ENCODE assay signal across 8 cellular contexts in genomic region chr5:14108170-14108996, GRCh38. TPM values are rescaled to one million over a fixed set of nuclear protein-coding genes. Genes with fewer than 3 reads are reported as not detected.
DNase-seq lines count a peak whose midpoint lies in the region; ATAC-seq and TF ChIP-seq lines count a peak whose summit lies in the region.

No MANE protein-coding gene starts in this region.

- no peak overlapping the region for H3K9ac ChIP-seq in endodermal cell (ENCODE audit: extremely low read depth, low read length, poor library complexity, severe bottlenecking)

- H3K9me3 Mint-ChIP-seq in endodermal cell = peaks cover 5% of the 10 kb centered on the region

- WGBS in endodermal cell (ENCODE audit: insufficient coverage in 1 of 2, insufficient read length in 1 of 2), 2 experiments = 40 to 49% methylated on average over 11 to 21 of the region's 21 CpGs

- peaks cover 13% of the 10 kb centered on the region for H3K27me3 Mint-ChIP-seq in endodermal cell (ENCODE audit: insufficient read depth)

- H3K4me1 ChIP-seq in A673 (ENCODE audit: insufficient read depth, low read length, poor library complexity, severe bottlenecking) = peaks cover 5% of the 10 kb centered on the region
- H3K4me1 ChIP-seq in endodermal cell (ENCODE audit: control insufficient read depth, insufficient read depth, low read length) = no peaks in the 10 kb centered on the region
- H3K4me1 ChIP-seq in tibial artery = peaks cover 0 to 9% (median 1%) of the 10 kb centered on the region in 4 donors

- H3K4me3 ChIP-seq in A673 (ENCODE audit: low read depth, low read length, poor library complexity, severe bottlenecking) = no peak overlapping the region
- H3K4me3 ChIP-seq in endodermal cell (ENCODE audit: low read length) = no peak overlapping the region
- H3K4me3 ChIP-seq in tibial artery = peak overlapping the region; percentile 30

- H3K27me3 ChIP-seq in A673 (replicated peaks; ENCODE audit: insufficient read depth, low read depth, low read length, poor library complexity) (no peaks in the 10 kb centered on the region), endodermal cell (ENCODE audit: control insufficient read depth, insufficient read depth, low read length, poor library complexity, severe bottlenecking) (no peaks in the 10 kb centered on the region), tibial artery (no peaks in the 10 kb centered on the region)

- peak overlapping the region; percentile 50 for H3K4me3 Mint-ChIP-seq in endodermal cell

- DNase-seq in A673 (ENCODE audit: low spot score) (peak; percentile 86), GM10266 (ENCODE audit: extremely low spot score) (peak; percentile 70), HEK293T (ENCODE audit: extremely low spot score) (peak; percentile 80), LoVo (ENCODE audit: low spot score) (peak; percentile 80), endodermal cell (peak; percentile 86), medulla oblongata (ENCODE audit: extremely low spot score) (peak; percentile 79), tibial artery (peak; percentile 51 to 77)

- POLR2A ChIA-PET in A673 (lab: Charles Lee; ENCODE audit: low non-redundant PET) = no interaction called here
- POLR2A ChIA-PET in HEK293T (lab: Yijun Ruan, JAX) = no interaction called here

- H3K27ac Mint-ChIP-seq in endodermal cell = peak overlapping the region; percentile 90

- CTCF ChIA-PET in A673 (lab: Charles Lee) = no interaction called here
- CTCF ChIA-PET in HEK293T (lab: Yijun Ruan, JAX) = interaction anchor here (0.7 to 1.4 kb wide), 8 partner anchors 8 to 164 kb away, joined by 3 to 5 read pairs (median 3); no protein-coding TSS in a partner anchor

- intact Hi-C loops in A673 (cut with micrococcal nuclease; ENCODE audit: unreplicated experiment) (loop anchor here (1.0 to 2.0 kb wide), 2 partner anchors 118 to 162 kb away; no protein-coding TSS in a partner anchor), tibial artery (cut with DNase I; ENCODE audit: low total_unique reads) (loop anchor here (10.0 kb wide), 1 partner anchor 114 kb away; no protein-coding TSS in a partner anchor)

- peaks cover 6% of the 10 kb centered on the region for H3K4me1 Mint-ChIP-seq in endodermal cell

- TF ChIP-seq CTCF in A673 (conservative IDR thresholded peaks at IDR 0.05; ENCODE audit: low read depth, low read length) = peak; percentile 88
- TF ChIP-seq CTCF in GM10266 (IDR thresholded peaks at IDR 0.05; ENCODE audit: control insufficient read depth, insufficient read depth, low read depth, missing control alignments) = peak; percentile 74
- TF ChIP-seq CTCF in endodermal cell (conservative IDR thresholded peaks at IDR 0.05) = peak; percentile 82
- peak; percentile 59 to 74 for TF ChIP-seq CTCF in tibial artery (IDR thresholded peaks at IDR 0.05)

- H3K36me3 Mint-ChIP-seq in endodermal cell (ENCODE audit: low read depth) = no peaks in the 10 kb centered on the region

- BruUV-seq in A673 (replicated peaks; lab: Mats Ljungman, UMichigan) = no TSS peak

- H3K36me3 ChIP-seq in A673 (ENCODE audit: insufficient read depth, low read length, poor library complexity, severe bottlenecking) (no peaks in the 10 kb centered on the region), endodermal cell (ENCODE audit: control insufficient read depth, insufficient read depth, low read length) (no peaks in the 10 kb centered on the region), tibial artery (no peaks in the 10 kb centered on the region)

- ATAC-seq in SK-N-SH treated with all-trans-retinoic acid at 6 μM for 48 hours = peak; percentile 66

- H3K27ac ChIP-seq in A673 (ENCODE audit: low read depth, low read length, poor library complexity, severe bottlenecking) (no peak overlapping the region), endodermal cell (ENCODE audit: low read depth, low read length) (no peak overlapping the region), tibial artery (no peak overlapping the region)

- H3K9me3 ChIP-seq in A673 (ENCODE audit: low read depth, low read length, poor library complexity, severe bottlenecking) (no peaks in the 10 kb centered on the region), endodermal cell (ENCODE audit: control insufficient read depth, low read length) (peaks cover 3% of the 10 kb centered on the region), tibial artery (no peaks in the 10 kb centered on the region)

TF ChIP-seq in HEK293T, 16 proteins besides CTCF, POLR2A, EP300 and RAD21:
- no peak for TF ChIP-seq FOXK2 (IDR thresholded peaks at IDR 0.05)
- TF ChIP-seq FOXA1 (IDR thresholded peaks at IDR 0.05) = no peak
- TF ChIP-seq L3MBTL2 (conservative IDR thresholded peaks at IDR 0.05) = peak; percentile 54; the same call in 1 of the 2 replicates

TF ChIP-seq in SK-N-SH treated with all-trans-retinoic acid at 6 μM for 48 hours, 23 proteins besides CTCF, POLR2A, EP300 and RAD21:
- no peak for TF ChIP-seq ZNF70 (CRISPR knock-in tag; IDR thresholded peaks at IDR 0.05)
- no peak for TF ChIP-seq POU6F1 (CRISPR knock-in tag; IDR thresholded peaks at IDR 0.05; ENCODE audit: borderline replicate concordance, low read depth)
- no peak for TF ChIP-seq CSDC2 (CRISPR knock-in tag; IDR thresholded peaks at IDR 0.05)
- no peak for TF ChIP-seq TCF4 (CRISPR knock-in tag; IDR thresholded peaks at IDR 0.05; ENCODE audit: borderline replicate concordance)
- TF ChIP-seq ZNF8 (CRISPR knock-in tag; IDR thresholded peaks at IDR 0.05) = no peak
- no peak for TF ChIP-seq OSR1 (CRISPR knock-in tag; IDR thresholded peaks at IDR 0.05)
- TF ChIP-seq ZC3H10 (CRISPR knock-in tag; IDR thresholded peaks at IDR 0.05) = no peak
- no peak for TF ChIP-seq CSRNP3 (CRISPR knock-in tag; IDR thresholded peaks at IDR 0.05)

RNA-seq across cellular contexts. Expression of gene TRIO, which starts 34.8 kb away (rescaled TPM):
- total RNA-seq in A673 (2021) = 99.8 and 105 TPM in 2 replicates
- total RNA-seq in endodermal cell = 100 to 1,000 TPM in 1 of 2 donors, 10 to 100 TPM in 1; 88.3 to 109 TPM
- polyA plus RNA-seq in endodermal cell (2013, experiment 1 of 2) = 56.6 TPM
- polyA plus RNA-seq in endodermal cell (2013, experiment 2 of 2) = 54.0 TPM

Comparison
In these comparisons a context has a peak if more than half of its experiments do, and no peak if none do; other contexts are left out.
1. H3K4me3 ChIP-seq: peak in tibial artery (2 of 2); none in A673 (single experiment) and endodermal cell (single experiment).
2. Peak in every context shown above with its lines, with median percentiles within 50 percentile points of each other: DNase-seq and CTCF ChIP-seq.